9 cellular contexts compared by ENCODE assay signal in genomic region chr11:821513-822371, GRCh38. TPM values are rescaled to one million over a fixed set of nuclear protein-coding genes. Genes with fewer than 3 reads are reported as not detected.
DNase-seq lines count a peak whose midpoint lies in the region; TF ChIP-seq lines count a peak whose summit lies in the region.
"Had no signal": no experiment of that assay in that cellular context is flagged by ENCODE, and none has a peak within 500 bp of the region (broad histone marks: within the 10 kb centered on the region; RNA-seq: fewer than 3 reads in every experiment).

No MANE protein-coding gene starts in this region.

- TF ChIP-seq POLR2A in NB4 (IDR thresholded peaks at IDR 0.05; ENCODE audit: extremely low read depth, insufficient read length) (no peak), lower leg skin (IDR thresholded peaks at IDR 0.05) (no peak)

- H3K27ac ChIP-seq in BLaER1 = no peak overlapping the region
- peak overlapping the region; percentile 92 for H3K27ac ChIP-seq in epithelial cell of prostate
- H3K27ac ChIP-seq in neuronal stem cell (replicated peaks; ENCODE audit: low read length) = no peak overlapping the region

- no peak overlapping the region for H3K4ac ChIP-seq in neuronal stem cell (ENCODE audit: low read length)

- H2AK5ac ChIP-seq in neuronal stem cell (ENCODE audit: low read depth, low read length) = peak overlapping the region; percentile 43

- H2BK120ac ChIP-seq in neuronal stem cell (ENCODE audit: low read depth, low read length) = no peak overlapping the region

- H3K23ac ChIP-seq in neuronal stem cell (ENCODE audit: low read depth, low read length, poor library complexity) = no peak overlapping the region

- H4K20me1 ChIP-seq in BLaER1 = peaks cover 70% of the 10 kb centered on the region

- peaks cover 36% of the 10 kb centered on the region for H3K36me3 ChIP-seq in BLaER1
- H3K36me3 ChIP-seq in neuronal stem cell (replicated peaks in 1 of 2; ENCODE audit: control insufficient read depth in 2 of 2, insufficient read depth in 2 of 2, low read length in 2 of 2) = peaks cover 0 to 37% of the 10 kb centered on the region in 2 donors
- no peaks in the 10 kb centered on the region for H3K36me3 ChIP-seq in BE2C

- no peak overlapping the region for H3K4me3 Mint-ChIP-seq in chondrocyte (ENCODE audit: unreplicated experiment)

- WGBS in neuronal stem cell (ENCODE audit: extremely low coverage in 2 of 2, insufficient read length in 2 of 2, insufficient replicate concordance in 1 of 2), 2 donors = no CpG with 5 or more reads among the region's 22 CpGs
- WGBS in lower leg skin, 2 donors = 74 to 79% methylated on average over 22 of the region's 22 CpGs

- H3K4me1 ChIP-seq in BLaER1 = peaks cover 57% of the 10 kb centered on the region
- H3K4me1 ChIP-seq in neuronal stem cell (ENCODE audit: control insufficient read depth in 2 of 2, insufficient read depth in 1 of 2, low read depth in 1 of 2, low read length in 2 of 2) = peaks cover 12 to 17% of the 10 kb centered on the region in 2 donors
- H3K4me1 ChIP-seq in BE2C = no peaks in the 10 kb centered on the region

- H3K27ac Mint-ChIP-seq in chondrocyte (ENCODE audit: unreplicated experiment) = no peak overlapping the region

- H3K18ac ChIP-seq in neuronal stem cell (ENCODE audit: low read length) = no peak overlapping the region

- peak; percentile 73 for DNase-seq in NB4 (ENCODE audit: low read depth)
- DNase-seq in epithelial cell of prostate (ENCODE audit: low read depth, low spot score) = no peak
- DNase-seq in neuronal stem cell (ENCODE audit: low spot score) = no peak
- no peak for DNase-seq in chondrocyte (ENCODE audit: low spot score)
- no peak for DNase-seq in kidney glomerular epithelial cell (lab: John Stamatoyannopoulos, UW)
- DNase-seq in lower leg skin (ENCODE audit: low spot score in 2 of 2) = no peak
- no peak for DNase-seq in BE2C
- DNase-seq: central memory CD4-positive, alpha-beta T cell had no signal

- H3K9ac ChIP-seq in BLaER1 (peak overlapping the region; percentile 94; the same call in 1 of the 2 replicates), neuronal stem cell (ENCODE audit: low read depth, low read length, poor library complexity) (no peak overlapping the region)

- intact Hi-C loops in lower leg skin (cut with DNase I; ENCODE audit: low total_unique reads) = no loop called here

- H2BK15ac ChIP-seq in neuronal stem cell (ENCODE audit: low read length) = no peak overlapping the region

- TF ChIP-seq CTCF in NB4 (IDR thresholded peaks at IDR 0.05; ENCODE audit: low read depth, low read length) (no peak), chondrocyte (IDR thresholded peaks at IDR 0.05) (no peak), lower leg skin (IDR thresholded peaks at IDR 0.05) (no peak), BE2C (IDR thresholded peaks at IDR 0.05; ENCODE audit: low read depth, low read length) (no peak)

- H3K4me3 ChIP-seq in BLaER1 = no peak overlapping the region
- peak overlapping the region; percentile 68 for H3K4me3 ChIP-seq in NB4 (ENCODE audit: low read depth, low read length)
- H3K4me3 ChIP-seq in neuronal stem cell (ENCODE audit: low read length in 2 of 2) = peak overlapping the region in 1 of 2 donors; percentile 46
- H3K4me3 ChIP-seq in lower leg skin (ENCODE audit: low read depth, poor library complexity, severe bottlenecking) = no peak overlapping the region
- no peak overlapping the region for H3K4me3 ChIP-seq in BE2C (ENCODE audit: low read depth, low read length)

- H3K79me1 ChIP-seq in neuronal stem cell (ENCODE audit: low read depth, low read length) = peaks cover 6% of the 10 kb centered on the region

- no peak overlapping the region for H2BK5ac ChIP-seq in neuronal stem cell (ENCODE audit: low read length)

- no peaks in the 10 kb centered on the region for H3K9me3 Mint-ChIP-seq in chondrocyte (ENCODE audit: low read depth)

- H3K4me2 ChIP-seq in BLaER1 = peak overlapping the region; percentile 87
- no peak overlapping the region for H3K4me2 ChIP-seq in neuronal stem cell (ENCODE audit: insufficient read depth, low read length, poor library complexity, severe bottlenecking)

- H3K27me3 Mint-ChIP-seq in chondrocyte (ENCODE audit: low read depth) = no peaks in the 10 kb centered on the region

- H3K36me3 Mint-ChIP-seq in chondrocyte (ENCODE audit: low read depth) = peaks cover 6% of the 10 kb centered on the region

- no peak overlapping the region for H4K8ac ChIP-seq in neuronal stem cell (ENCODE audit: low read depth, low read length)

- H3K9me3 ChIP-seq in BLaER1 = no peaks in the 10 kb centered on the region
- no peaks in the 10 kb centered on the region for H3K9me3 ChIP-seq in neuronal stem cell (replicated peaks in 1 of 2; ENCODE audit: control insufficient read depth in 2 of 2, insufficient read depth in 1 of 2, low read depth in 1 of 2, low read length in 2 of 2)
- no peaks in the 10 kb centered on the region for H3K9me3 ChIP-seq in BE2C

- peaks cover 26% of the 10 kb centered on the region for H3K4me1 Mint-ChIP-seq in chondrocyte (ENCODE audit: low read depth)

- no peak overlapping the region for H2AFZ ChIP-seq in neuronal stem cell (ENCODE audit: low read length)

- H2BK12ac ChIP-seq in neuronal stem cell (ENCODE audit: low read length) = no peak overlapping the region

- H3K27me3 ChIP-seq in BLaER1 (peaks cover 21% of the 10 kb centered on the region), neuronal stem cell (ENCODE audit: control insufficient read depth in 3 of 3, insufficient read depth in 3 of 3, low read depth in 1 of 3, low read length in 3 of 3) (peaks cover 0 to 10% (median 0%) of the 10 kb centered on the region in 3 experiments), BE2C (peaks cover 5% of the 10 kb centered on the region)

- H4K91ac ChIP-seq in neuronal stem cell (ENCODE audit: low read depth, low read length, poor library complexity) = no peak overlapping the region

- H3K14ac ChIP-seq in neuronal stem cell (ENCODE audit: low read length) = no peak overlapping the region

RNA-seq across cellular contexts. Expression of gene PNPLA2, which starts 3.0 kb away (rescaled TPM):
- 34.4 TPM for polyA plus RNA-seq in neuronal stem cell (2013, experiment 1 of 2)
- polyA plus RNA-seq in neuronal stem cell (2013, experiment 2 of 2) = 33.9 TPM
- total RNA-seq in chondrocyte (56.0 to 59.1 TPM (median 56.0 TPM) in 3 replicates), lower leg skin (10 to 100 TPM; 55.5 to 99.7 (median 72.4) TPM)
- 92.2 TPM for polyA plus RNA-seq in BE2C (2012; ENCODE audit: insufficient read depth, insufficient read length, low read depth)

RNA-seq across cellular contexts. Expression of gene CRACR2B, which starts 6.0 kb away (rescaled TPM):
- 12.4 TPM for polyA plus RNA-seq in neuronal stem cell (2013, experiment 1 of 2)
- polyA plus RNA-seq in neuronal stem cell (2013, experiment 2 of 2) = 11.8 TPM
- total RNA-seq in chondrocyte = 0.57 to 5.0 TPM (median 1.4 TPM) in 3 replicates
- 10 to 100 TPM; 14.5 to 47.9 (median 32.3) TPM for total RNA-seq in lower leg skin
- 1.8 TPM for polyA plus RNA-seq in BE2C (2012; ENCODE audit: insufficient read depth, insufficient read length, low read depth)

RNA-seq across cellular contexts. Expression of gene CD151, which starts 11.0 kb away (rescaled TPM):
- 74.1 TPM for polyA plus RNA-seq in neuronal stem cell (2013, experiment 1 of 2)
- 74.3 TPM for polyA plus RNA-seq in neuronal stem cell (2013, experiment 2 of 2)
- total RNA-seq in chondrocyte = 460 to 558 TPM (median 549 TPM) in 3 replicates
- total RNA-seq in lower leg skin = 100 to 1,000 TPM; 124 to 186 (median 157) TPM
- 89.3 TPM for polyA plus RNA-seq in BE2C (2012; ENCODE audit: insufficient read depth, insufficient read length, low read depth)

RNA-seq across cellular contexts. Expression of gene RPLP2, which starts 12.0 kb away (rescaled TPM):
- polyA plus RNA-seq in neuronal stem cell (2013, experiment 1 of 2) = 5,165 TPM
- polyA plus RNA-seq in neuronal stem cell (2013, experiment 2 of 2) = 5,448 TPM
- 1,144 to 1,291 TPM (median 1,171 TPM) in 3 replicates for total RNA-seq in chondrocyte
- 1,000 to 10,000 TPM in 1 of 4 donors, 100 to 1,000 TPM in 3; 479 to 1,471 (median 745) TPM for total RNA-seq in lower leg skin
- 1,214 TPM for polyA plus RNA-seq in BE2C (2012; ENCODE audit: insufficient read depth, insufficient read length, low read depth)

RNA-seq across cellular contexts. Expression of gene PIDD1, which starts 16.7 kb away (rescaled TPM):
- polyA plus RNA-seq in neuronal stem cell (2013, experiment 1 of 2) = 30.8 TPM
- polyA plus RNA-seq in neuronal stem cell (2013, experiment 2 of 2) = 31.2 TPM
- total RNA-seq in chondrocyte (12.5 to 14.9 TPM (median 12.8 TPM) in 3 replicates), lower leg skin (10 to 100 TPM; 16.4 to 44.3 (median 24.5) TPM)
- polyA plus RNA-seq in BE2C (2012; ENCODE audit: insufficient read depth, insufficient read length, low read depth) = 11.7 TPM
